In the genomic region with DNA sequence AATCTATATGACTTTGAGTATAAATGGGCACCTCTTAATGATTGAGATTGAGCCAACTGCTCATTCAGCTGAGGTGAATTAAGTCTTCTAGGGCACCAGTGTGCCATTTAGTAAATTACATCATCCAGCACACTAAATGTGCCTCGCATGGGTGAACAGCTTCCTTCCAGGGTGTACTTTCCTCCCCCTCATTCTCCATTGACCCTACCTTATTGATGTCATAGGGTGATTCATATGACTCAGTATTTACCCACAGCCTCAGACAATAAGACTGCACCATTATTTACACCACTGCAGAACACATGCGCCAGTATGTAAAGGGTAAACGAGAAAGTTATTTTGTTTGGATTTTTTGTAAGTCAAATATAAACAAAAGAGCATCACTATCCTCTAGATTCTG, we compare ENCODE assay signal across 2 cellular contexts.
TF ChIP-seq lines count a peak whose summit lies in the region.

No MANE protein-coding gene starts in this region.

TF ChIP-seq in Ishikawa, 13 proteins besides CTCF, POLR2A, EP300 and RAD21 (continued from another document):
- no peak for TF ChIP-seq REST (IDR thresholded peaks at IDR 0.05; ENCODE audit: low read depth)
- TF ChIP-seq TCF12 (IDR thresholded peaks at IDR 0.05; ENCODE audit: low read depth), result peak; percentile 71; the same call in 1 of the 2 replicates

TF ChIP-seq in GM23338, 12 proteins besides CTCF, POLR2A, EP300 and RAD21:
- no peak for TF ChIP-seq ZNF462 (CRISPR knock-in tag; IDR thresholded peaks at IDR 0.05)
- no peak for TF ChIP-seq EZH2phosphoT487 (IDR thresholded peaks at IDR 0.05; ENCODE audit: unreplicated experiment)
- no peak for TF ChIP-seq NANOG (IDR thresholded peaks at IDR 0.05; ENCODE audit: borderline replicate concordance)
